Comparison of ENCODE assay signal across 5 cellular contexts in the genomic region with DNA sequence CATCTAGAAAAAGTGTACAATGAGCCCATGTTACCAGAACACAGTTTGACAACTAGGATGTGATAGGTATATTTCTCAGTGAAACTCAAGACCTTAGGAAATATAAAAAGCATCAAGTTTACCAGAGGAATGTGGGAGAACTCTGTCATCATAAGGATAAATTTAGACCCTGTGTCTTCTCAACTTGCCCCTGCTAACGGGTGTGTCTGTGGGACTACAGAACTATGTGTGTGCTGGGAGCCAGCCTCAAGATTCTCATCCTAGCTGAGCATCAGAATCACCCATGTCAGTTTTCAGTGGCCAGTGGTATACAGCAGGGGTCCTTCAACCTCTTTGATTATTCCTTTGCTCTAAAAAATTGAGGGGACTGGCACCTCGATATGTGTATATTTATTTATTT.
"Had no signal": no experiment of that assay in that cellular context is flagged by ENCODE, and none has a peak within 500 bp of the region (broad histone marks: within the 10 kb centered on the region; RNA-seq: fewer than 3 reads in every experiment).

No MANE protein-coding gene starts in this region.

- H2AFZ ChIP-seq: GM23338 had no signal

- DNase-seq: H9, HCEC 1CT, IMR-90 had no signal

- H3K4me3 ChIP-seq: GM23338, K562 had no signal

- H3K4me2 ChIP-seq: GM23338 had no signal
